ENCODE assay signal across 8 cellular contexts in genomic region chr1:167936068-167936929, GRCh38. TPM values are rescaled to one million over a fixed set of nuclear protein-coding genes. Genes with fewer than 3 reads are reported as not detected.
DNase-seq lines count a peak whose midpoint lies in the region; ATAC-seq and TF ChIP-seq lines count a peak whose summit lies in the region.

Gene DCAF6 (plus strand): TSS chr1:167936683. CDS start chr1:167936912, 229 bp downstream.

- peak; percentile 99 for DNase-seq in DMS53 (lab: John Stamatoyannopoulos, UW)
- peak; percentile 97 for DNase-seq in KG1 (lab: John Stamatoyannopoulos, UW)
- peak; percentile 91 for DNase-seq in Panc1 (ENCODE audit: low read depth, low spot score)
- peak; percentile 95 for DNase-seq in activated T-cell treated with anti-CD3 and anti-CD28 coated beads, Interleukin-2, amount 50 U/mL, for 4 hours
- peak; percentile 90 to 93 for DNase-seq in stimulated activated CD8-positive, alpha-beta memory T cell treated with anti-CD3 and anti-CD28 coated beads, Interleukin-7, amount 100 ng/mL, for 1 hour (ENCODE audit: low read depth in 2 of 2)

- no peaks in the 10 kb centered on the region for H3K27me3 Mint-ChIP-seq in activated T-cell treated with anti-CD3 and anti-CD28 coated beads, Interleukin-2, amount 50 U/mL, for 4 hours (ENCODE audit: low read depth)

- ATAC-seq in GM21723 (IDR thresholded peaks at IDR 0.05; ENCODE audit: unreplicated experiment) = peak; percentile 78
- peak; percentile 91 for ATAC-seq in Panc1
- peak; percentile 81 for ATAC-seq in activated T-cell treated with anti-CD3 and anti-CD28 coated beads, Interleukin-2, amount 50 U/mL, for 4 hours

- peaks cover 29% of the 10 kb centered on the region for H3K4me1 ChIP-seq in Panc1 (ENCODE audit: control insufficient read depth, insufficient read depth, low read length)
- H3K4me1 ChIP-seq in esophagus (ENCODE audit: control insufficient read depth in 2 of 2, insufficient read depth in 2 of 2, low read length in 1 of 2) = no peaks in the 10 kb centered on the region
- no peaks in the 10 kb centered on the region for H3K4me1 ChIP-seq in mucosa of stomach (ENCODE audit: control insufficient read depth, insufficient read depth, low read length)

- H3K9me3 Mint-ChIP-seq in activated T-cell treated with anti-CD3 and anti-CD28 coated beads, Interleukin-2, amount 50 U/mL, for 4 hours = no peaks in the 10 kb centered on the region

- no peaks in the 10 kb centered on the region for H3K9me3 ChIP-seq in Panc1 (ENCODE audit: control insufficient read depth, insufficient read depth, low read depth, low read length)
- H3K9me3 ChIP-seq in esophagus (ENCODE audit: control insufficient read depth in 2 of 2, insufficient read depth in 1 of 2, low read depth in 1 of 2, low read length in 1 of 2) = no peaks in the 10 kb centered on the region
- H3K9me3 ChIP-seq in mucosa of stomach (ENCODE audit: control insufficient read depth, low read length) = no peaks in the 10 kb centered on the region

- no peaks in the 10 kb centered on the region for H3K36me3 Mint-ChIP-seq in activated T-cell treated with anti-CD3 and anti-CD28 coated beads, Interleukin-2, amount 50 U/mL, for 4 hours (ENCODE audit: insufficient read depth)

- CTCF ChIA-PET in Panc1 (lab: Charles Lee) = interaction anchor here (0.5 kb wide), 1 partner anchor 39 kb away, joined by 3 read pairs; no protein-coding TSS in a partner anchor

- H3K4me3 ChIP-seq in Panc1 (ENCODE audit: low read depth in 2 of 2, low read length in 2 of 2) (peak within 1 kb of the TSS; percentile 95 to 96), esophagus (ENCODE audit: low read depth in 1 of 2, low read length in 2 of 2) (peak within 1 kb of the TSS; percentile 82 to 98), mucosa of stomach (ENCODE audit: low read length) (peak within 1 kb of the TSS; percentile 60)

- no peaks in the 10 kb centered on the region; the same call in none of the 2 replicates for H3K36me3 ChIP-seq in Panc1 (ENCODE audit: control insufficient read depth, insufficient read depth, low read length)
- no peaks in the 10 kb centered on the region for H3K36me3 ChIP-seq in esophagus (ENCODE audit: control insufficient read depth in 2 of 2, insufficient read depth in 2 of 2, low read length in 1 of 2)
- no peaks in the 10 kb centered on the region for H3K36me3 ChIP-seq in mucosa of stomach (ENCODE audit: control insufficient read depth, insufficient read depth, low read length)

- H3K27me3 ChIP-seq in Panc1 (ENCODE audit: control insufficient read depth, insufficient read depth, low read length) (no peaks in the 10 kb centered on the region), esophagus (ENCODE audit: control insufficient read depth in 1 of 2, insufficient read depth in 2 of 2, low read length in 2 of 2) (no peaks in the 10 kb centered on the region), mucosa of stomach (ENCODE audit: control insufficient read depth, insufficient read depth, low read length) (no peaks in the 10 kb centered on the region)

- H3K9ac ChIP-seq in mucosa of stomach (ENCODE audit: low read length) = peak within 1 kb of the TSS; percentile 93

- peak within 1 kb of the TSS; percentile 91 for H3K4me3 Mint-ChIP-seq in activated T-cell treated with anti-CD3 and anti-CD28 coated beads, Interleukin-2, amount 50 U/mL, for 4 hours

- H3K27ac ChIP-seq in Panc1 (ENCODE audit: low read length) (peak within 1 kb of the TSS; percentile 99), esophagus (ENCODE audit: low read depth in 2 of 2, low read length in 1 of 2) (peak within 1 kb of the TSS; percentile 96 to 98)

- intact Hi-C loops in Panc1 (cut with micrococcal nuclease; ENCODE audit: unreplicated experiment) = no loop called here

- no peak for TF ChIP-seq CTCF in Panc1 (IDR thresholded peaks at IDR 0.05)

- WGBS in esophagus, 2 donors = 0% methylated on average over 38 to 58 of the region's 58 CpGs

- POLR2A ChIA-PET in Panc1 (lab: Charles Lee) = interaction anchor here (0.6 kb wide), 1 partner anchor 65 kb away, joined by 3 read pairs; no protein-coding TSS in a partner anchor

- peaks cover 32% of the 10 kb centered on the region for H3K4me1 Mint-ChIP-seq in activated T-cell treated with anti-CD3 and anti-CD28 coated beads, Interleukin-2, amount 50 U/mL, for 4 hours (ENCODE audit: low read depth)

- BruUV-seq in Panc1 (replicated peaks; lab: Mats Ljungman, UMichigan) = no TSS peak

- in situ Hi-C loops in Panc1 (cut with HindIII; ENCODE audit: low pct_unique_long_range_greater_than_20kb, low sequenced_read_pairs) = no loop called here

RNA-seq across cellular contexts. Expression of gene DCAF6, which starts in this region (rescaled TPM):
- 67.7 TPM for total RNA-seq in Panc1 (2021; ENCODE audit: unreplicated experiment)
- 123 TPM for polyA plus RNA-seq in Panc1 (2012; ENCODE audit: insufficient read length)
- 10 to 100 TPM; 10.7 to 12.5 (median 11.3) TPM for total RNA-seq in activated T-cell treated with anti-CD3 and anti-CD28 coated beads, Interleukin-2, amount 50 U/mL, for 4 hours
- 10 to 100 TPM; 17.7 to 18.0 TPM for polyA plus RNA-seq in esophagus

Comparison
In these comparisons a context has a peak if more than half of its experiments do, and no peak if none do; other contexts are left out.
1. Peak in every context shown above with its lines: DNase-seq, ATAC-seq, H3K4me3 ChIP-seq and H3K27ac ChIP-seq.